9 cellular contexts compared by ENCODE assay signal in the genomic region with DNA sequence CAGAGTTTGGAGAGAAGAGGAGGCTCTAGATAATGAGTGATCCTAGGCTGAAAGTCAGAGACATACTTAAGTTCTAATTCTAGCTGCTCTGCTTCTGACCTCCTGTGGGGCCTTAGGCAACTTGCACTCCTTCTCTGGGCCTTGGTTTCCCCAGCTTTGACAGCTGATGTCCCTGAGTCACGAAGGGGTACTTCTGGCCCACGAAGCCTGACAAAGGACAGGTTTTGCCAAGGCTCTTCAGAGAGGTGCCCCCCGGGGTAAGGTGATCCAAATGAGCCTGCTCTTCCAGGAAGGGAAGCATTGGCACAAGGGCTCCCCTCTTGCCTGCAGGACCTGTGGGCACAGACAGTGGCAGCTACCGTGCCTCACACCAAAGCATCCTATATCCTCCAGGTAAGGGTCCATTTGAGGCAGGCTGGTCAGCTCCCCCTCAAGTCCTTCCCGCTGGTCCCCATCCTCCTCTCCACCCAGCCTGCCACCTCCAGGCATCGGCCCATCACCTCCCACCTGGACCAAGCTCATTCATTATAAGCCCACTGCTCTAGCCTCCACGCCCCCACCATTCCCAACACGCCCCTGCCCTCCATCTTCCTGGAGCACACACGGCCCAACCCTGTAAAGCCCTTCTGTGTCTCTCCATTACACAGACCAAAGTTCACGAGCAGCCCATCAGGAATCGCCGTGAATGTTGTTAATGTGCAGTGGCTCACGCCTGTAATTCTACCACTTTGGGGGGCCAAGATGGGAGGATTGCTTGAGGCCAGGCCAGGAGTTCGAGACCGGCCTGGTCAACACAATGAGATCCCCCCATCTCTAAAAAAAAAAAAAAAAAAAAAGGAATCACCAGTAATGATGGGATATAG. TPM values are rescaled to one million over a fixed set of nuclear protein-coding genes. Genes with fewer than 3 reads are reported as not detected.
DNase-seq lines count a peak whose midpoint lies in the region; TF ChIP-seq lines count a peak whose summit lies in the region.
"Had no signal": no experiment of that assay in that cellular context is flagged by ENCODE, and none has a peak within 500 bp of the region (broad histone marks: within the 10 kb centered on the region; RNA-seq: fewer than 3 reads in every experiment).

No MANE protein-coding gene starts in this region.

- no peak overlapping the region for H3K27ac Mint-ChIP-seq in Calu3 (ENCODE audit: unreplicated experiment)

- H3K9me3 ChIP-seq in esophagus squamous epithelium (no peaks in the 10 kb centered on the region), parathyroid adenoma (ENCODE audit: control insufficient read depth, low read length) (no peaks in the 10 kb centered on the region), SK-N-SH (no peaks in the 10 kb centered on the region)

- TF ChIP-seq CTCF in Calu3 (IDR thresholded peaks at IDR 0.05; ENCODE audit: unreplicated experiment) (no peak), VCaP (conservative IDR thresholded peaks at IDR 0.05) (no peak), esophagus squamous epithelium (IDR thresholded peaks at IDR 0.05) (no peak), parathyroid adenoma (IDR thresholded peaks at IDR 0.05) (no peak), SK-N-SH (IDR thresholded peaks at IDR 0.05) (no peak)

- H3F3A ChIP-seq in SK-N-SH (replicated peaks; ENCODE audit: insufficient read depth), result peaks cover 4% of the 10 kb centered on the region

- H2AFZ ChIP-seq in parathyroid adenoma, result no peak overlapping the region
- H2AFZ ChIP-seq in SK-N-SH (ENCODE audit: low read depth), result no peak overlapping the region

- H3K4me3 ChIP-seq in esophagus squamous epithelium, result no peak overlapping the region
- H3K4me3 ChIP-seq in parathyroid adenoma (ENCODE audit: low read depth, low read length), result no peak overlapping the region
- H3K4me3 ChIP-seq in SK-N-SH (ENCODE audit: low read depth in 2 of 2, low read length in 1 of 2), result no peak overlapping the region; a peak in 1 of 4 replicates

- peaks cover 0 to under 1% (median 0%) of the 10 kb centered on the region in 3 donors for H3K36me3 ChIP-seq in esophagus squamous epithelium
- no peaks in the 10 kb centered on the region for H3K36me3 ChIP-seq in parathyroid adenoma (ENCODE audit: control insufficient read depth, insufficient read depth, low read length)
- H3K36me3 ChIP-seq in SK-N-SH (replicated peaks in 1 of 2; ENCODE audit: control insufficient read depth in 1 of 2, insufficient read depth in 2 of 2, low read length in 1 of 2), result no peaks in the 10 kb centered on the region

- no peaks in the 10 kb centered on the region for H3K9me3 Mint-ChIP-seq in Calu3 (ENCODE audit: low read depth, unreplicated experiment)

- peaks cover 18% of the 10 kb centered on the region for H3K79me2 ChIP-seq in parathyroid adenoma
- peaks cover 6% of the 10 kb centered on the region; the same call in 1 of the 2 replicates for H3K79me2 ChIP-seq in SK-N-SH (ENCODE audit: insufficient read depth)

- H3K27me3 ChIP-seq in esophagus squamous epithelium (no peaks in the 10 kb centered on the region), parathyroid adenoma (ENCODE audit: control insufficient read depth, insufficient read depth, low read length) (no peaks in the 10 kb centered on the region), SK-N-SH (ENCODE audit: insufficient read depth) (no peaks in the 10 kb centered on the region)

- H3K4me3 Mint-ChIP-seq in Calu3 (ENCODE audit: low read depth, unreplicated experiment), result peak overlapping the region; percentile 81

- no peak for TF ChIP-seq EP300 in SK-N-SH (IDR thresholded peaks at IDR 0.05; ENCODE audit: borderline replicate concordance in 1 of 2, low read depth in 1 of 2, low read length in 1 of 2)

- DNase-seq in Calu3 (no peak), esophagus squamous epithelium (lab: John Stamatoyannopoulos, UW) (no peak), DMS53 treated with DMSO at 0.1 percent for 48 hours (lab: John Stamatoyannopoulos, UW; ENCODE audit: unreplicated experiment) (no peak), dermis blood vessel endothelial cell (no peak), SK-N-SH (no peak)
- DNase-seq: activated naive CD4-positive, alpha-beta T cell; effector CD4-positive, alpha-beta T cell had no signal

- no peaks in the 10 kb centered on the region for H3K27me3 Mint-ChIP-seq in Calu3 (ENCODE audit: unreplicated experiment)

- no TSS peak for BruUV-seq in Calu3 (replicated peaks; lab: Mats Ljungman, UMichigan)

- H3K4me1 ChIP-seq in esophagus squamous epithelium (peaks cover 18 to 68% (median 22%) of the 10 kb centered on the region in 3 donors), parathyroid adenoma (no peaks in the 10 kb centered on the region), SK-N-SH (ENCODE audit: control insufficient read depth in 1 of 2, insufficient read depth in 2 of 2, low read depth in 1 of 2, low read length in 1 of 2) (peaks cover 0 to 10% of the 10 kb centered on the region in 2 experiments; a peak in 1 of 4 replicates)

- no peak for TF ChIP-seq RAD21 in SK-N-SH (IDR thresholded peaks at IDR 0.05; ENCODE audit: low read length)

- H3K4me2 ChIP-seq in parathyroid adenoma (ENCODE audit: low read length), result no peak overlapping the region
- H3K4me2 ChIP-seq in SK-N-SH, result no peak overlapping the region

- 82 to 87% methylated on average over 12 to 14 of the region's 15 CpGs for WGBS in esophagus squamous epithelium, 2 donors
- WGBS in SK-N-SH (ENCODE audit: low lambda C conversion rate), result 94% methylated on average over 13 of the region's 15 CpGs

- no peak overlapping the region for H3K9ac ChIP-seq in parathyroid adenoma
- H3K9ac ChIP-seq in SK-N-SH, result no peak overlapping the region

- intact Hi-C loops in Calu3 (cut with micrococcal nuclease; ENCODE audit: unreplicated experiment) (no loop called here), esophagus squamous epithelium (cut with DNase I) (no loop called here)

- POLR2A ChIA-PET in SK-N-SH (lab: Yijun Ruan, JAX), result no interaction called here

- TF ChIP-seq POLR2A in esophagus squamous epithelium (IDR thresholded peaks at IDR 0.05), result no peak

- H3K27ac ChIP-seq in VCaP, result peak overlapping the region; percentile 91; the same call in 1 of the 2 replicates
- peak overlapping the region; percentile 87 to 96 (median 94) for H3K27ac ChIP-seq in esophagus squamous epithelium
- H3K27ac ChIP-seq in parathyroid adenoma, result peak overlapping the region; percentile 91
- no peak overlapping the region for H3K27ac ChIP-seq in SK-N-SH (ENCODE audit: low read depth in 2 of 2, low read length in 1 of 2)

- CTCF ChIA-PET in Calu3 (lab: Charles Lee) (no interaction called here), SK-N-SH (lab: Yijun Ruan, JAX) (interaction anchor here (1.4 kb wide), 1 partner anchor 32 kb away, joined by 3 read pairs; no protein-coding TSS in a partner anchor)

- no peaks in the 10 kb centered on the region for H3K9me2 ChIP-seq in SK-N-SH

- peaks cover 9% of the 10 kb centered on the region for H3K4me1 Mint-ChIP-seq in Calu3 (ENCODE audit: low read depth, unreplicated experiment)

- peaks cover 27% of the 10 kb centered on the region for H3K36me3 Mint-ChIP-seq in Calu3 (ENCODE audit: insufficient read depth, unreplicated experiment)

- H4K20me1 ChIP-seq in SK-N-SH (ENCODE audit: insufficient read depth), result no peaks in the 10 kb centered on the region

TF ChIP-seq in SK-N-SH, 30 proteins besides CTCF, POLR2A, EP300 and RAD21:
- TF ChIP-seq JUND (IDR thresholded peaks at IDR 0.05), result no peak
- TF ChIP-seq EZH2phosphoT487 (IDR thresholded peaks at IDR 0.05; ENCODE audit: borderline replicate concordance, low read depth), result no peak

RNA-seq across cellular contexts. Expression of gene PPP1R13B, which starts 2.0 kb away (rescaled TPM):
- total RNA-seq in Calu3 (2022), result 23.2 and 27.7 TPM in 2 replicates
- total RNA-seq in esophagus squamous epithelium, result 10 to 100 TPM; 12.7 to 25.0 (median 20.6) TPM
- 20.9 and 27.5 TPM in 2 replicates for total RNA-seq in dermis blood vessel endothelial cell
- 5.1 and 5.7 TPM in 2 replicates for polyA plus RNA-seq in SK-N-SH (2012; rRNA removed)
- polyA plus RNA-seq in SK-N-SH (2012; cell fraction: cytosol; rRNA removed), result 2.6 and 3.9 TPM in 2 replicates
- polyA plus RNA-seq in SK-N-SH (2012; cell fraction: nucleus; rRNA removed), result 31.2 and 31.8 TPM in 2 replicates

Comparison
In these comparisons a context has a peak if more than half of its experiments do, and no peak if none do; other contexts are left out.
1. H3K27ac ChIP-seq: peak in VCaP (single experiment), esophagus squamous epithelium (4 of 4) and parathyroid adenoma (single experiment); none in SK-N-SH (0 of 2).